9 cellular contexts compared by ENCODE assay signal in the genomic region with DNA sequence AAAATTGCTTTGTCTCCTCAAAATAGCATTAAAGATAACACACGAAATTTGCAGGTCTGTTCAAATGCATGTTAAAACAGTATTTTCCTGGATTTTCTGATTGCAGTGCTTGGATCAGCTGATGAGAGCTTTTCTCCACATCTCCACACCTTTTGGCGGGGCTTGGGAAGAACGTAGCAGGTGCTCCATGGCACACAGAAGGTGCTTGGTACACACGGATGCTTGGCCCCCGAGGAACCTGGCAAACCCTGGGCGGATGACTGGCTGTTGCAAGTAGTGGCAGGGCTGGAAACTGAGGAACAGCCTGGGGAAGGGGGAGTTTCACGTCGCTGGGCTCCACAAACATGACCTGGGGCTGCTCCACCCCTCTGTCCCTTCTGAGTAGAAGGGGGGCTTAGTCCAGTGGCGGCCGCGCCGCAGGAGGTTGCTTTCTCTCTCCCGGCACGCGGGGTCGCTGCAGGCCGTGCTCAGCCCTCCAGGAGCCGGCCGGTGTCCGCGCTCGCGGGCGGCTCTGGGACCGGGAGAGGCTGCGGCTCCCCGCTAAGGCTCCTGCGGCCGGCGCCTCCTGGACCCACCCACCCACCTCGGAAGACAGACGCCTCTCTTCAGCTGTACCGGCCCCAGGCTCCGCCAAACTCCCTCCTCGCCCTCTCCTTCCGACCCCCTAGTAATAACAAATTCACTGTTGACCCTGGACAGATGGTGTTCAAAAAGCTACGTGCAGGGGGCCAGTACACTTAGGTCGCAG.
DNase-seq lines count a peak whose midpoint lies in the region; ATAC-seq and TF ChIP-seq lines count a peak whose summit lies in the region.
"Had no signal": no experiment of that assay in that cellular context is flagged by ENCODE, and none has a peak within 500 bp of the region (broad histone marks: within the 10 kb centered on the region; RNA-seq: fewer than 3 reads in every experiment).

No MANE protein-coding gene starts in this region.

- CTCF ChIA-PET in WTC11 (lab: Charles Lee): interaction anchor here (0.6 to 2.8 kb wide), 23 partner anchors 13 to 955 kb away, joined by 3 to 18 read pairs (median 4); no protein-coding TSS in a partner anchor

- DNase-seq in NCI-H345 (lab: John Stamatoyannopoulos, UW): peak; percentile 2
- no peak for DNase-seq in NCI-H345 treated with DMSO at 0.1 percent for 48 hours (lab: John Stamatoyannopoulos, UW; ENCODE audit: unreplicated experiment)
- DNase-seq in HuH-7 (ENCODE audit: low spot score): peak; percentile 73
- DNase-seq in WTC11 (ENCODE audit: low spot score): peak; percentile 82
- DNase-seq in left cardiac atrium: peak; percentile 65
- no peak for DNase-seq in retinal pigment epithelial cell (ENCODE audit: low read depth)
- DNase-seq in GDM1 (lab: John Stamatoyannopoulos, UW): no peak
- DNase-seq: DND-41 had no signal

- peak overlapping the region; percentile 48 for H3K4me3 Mint-ChIP-seq in WTC11

- POLR2A ChIA-PET in WTC11 (lab: Charles Lee): no interaction called here

- H3K27ac Mint-ChIP-seq in WTC11: no peak overlapping the region

- intact Hi-C loops in left cardiac atrium (cut with DNase I): loop anchor here (10.0 kb wide), 1 partner anchor 253 kb away; no protein-coding TSS in a partner anchor

- TF ChIP-seq CTCF in WTC11 (IDR thresholded peaks at IDR 0.05) (peak; percentile 24; the same call in 1 of the 2 replicates), retinal pigment epithelial cell (conservative IDR thresholded peaks at IDR 0.05; ENCODE audit: low read depth, low read length) (peak; percentile 60)

- no peaks in the 10 kb centered on the region for H3K36me3 Mint-ChIP-seq in WTC11

- H3K4me3 ChIP-seq in retinal pigment epithelial cell (ENCODE audit: low read length): no peak overlapping the region

- H3K27me3 Mint-ChIP-seq in WTC11 (ENCODE audit: low read depth): peaks cover 16% of the 10 kb centered on the region

- ATAC-seq in WTC11 (peak; percentile 91), left cardiac atrium (peak; percentile 92), GM18520 (IDR thresholded peaks at IDR 0.05; ENCODE audit: unreplicated experiment) (no peak)

- H3K4me1 Mint-ChIP-seq in WTC11: peaks cover 9% of the 10 kb centered on the region

- H3K9me3 Mint-ChIP-seq in WTC11: peaks cover 12% of the 10 kb centered on the region

TF ChIP-seq in WTC11, 78 proteins besides CTCF, POLR2A, EP300 and RAD21:
- TF ChIP-seq ZNF138 (CRISPR knock-in tag; conservative IDR thresholded peaks at IDR 0.05): 0 out of 2 replicates have a peak, but pooled peaks have one; percentile 25
- TF ChIP-seq IRF2 (CRISPR knock-in tag; IDR thresholded peaks at IDR 0.05; ENCODE audit: borderline replicate concordance, low read depth): no peak
TF ChIP-seq in WTC11: peak in this region for 1.

Comparison
In these comparisons a context has a peak if more than half of its experiments do, and no peak if none do; other contexts are left out.
1. DNase-seq: peak in NCI-H345 (single experiment), HuH-7 (single experiment), WTC11 (single experiment) and left cardiac atrium (single experiment); none in NCI-H345 treated with DMSO at 0.1 percent for 48 hours (single experiment), retinal pigment epithelial cell (single experiment) and GDM1 (single experiment).